Comparison of ENCODE assay signal across 14 cellular contexts in genomic region chr11:112584674-112585073, GRCh38.
DNase-seq lines count a peak whose midpoint lies in the region; ATAC-seq, FAIRE-seq and TF ChIP-seq lines count a peak whose summit lies in the region.
"Had no signal": no experiment of that assay in that cellular context is flagged by ENCODE, and none has a peak within 500 bp of the region (broad histone marks: within the 10 kb centered on the region; RNA-seq: fewer than 3 reads in every experiment).

No MANE protein-coding gene starts in this region.

- no peak overlapping the region for H3K4me3 ChIP-seq in LNCaP clone FGC (ENCODE audit: low read depth, low read length)
- H3K4me3 ChIP-seq in astrocyte (ENCODE audit: insufficient read depth, low read depth, low read length): no peak overlapping the region
- no peak overlapping the region for H3K4me3 ChIP-seq in neural cell (ENCODE audit: low read length)
- H3K4me3 ChIP-seq: transverse colon had no signal

- no peak for TF ChIP-seq EP300 in neural cell (conservative IDR thresholded peaks at IDR 0.05; ENCODE audit: poor library complexity, severe bottlenecking)

- no peak overlapping the region for H3K4me3 Mint-ChIP-seq in astrocyte (ENCODE audit: unreplicated experiment)
- H3K4me3 Mint-ChIP-seq: T-cell had no signal

- TF ChIP-seq RAD21 in neural cell (conservative IDR thresholded peaks at IDR 0.05): peak; percentile 70

- DNase-seq in NCI-H345 (lab: John Stamatoyannopoulos, UW) (peak; percentile 40), NCI-H345 treated with DMSO at 0.1 percent for 48 hours (lab: John Stamatoyannopoulos, UW; ENCODE audit: unreplicated experiment) (no peak), LNCaP clone FGC (ENCODE audit: low read depth) (no peak), astrocyte (ENCODE audit: low read depth) (no peak), frontal cortex (ENCODE audit: low spot score in 2 of 2) (no peak)
- DNase-seq: activated gamma-delta T cell; AML-193; midbrain; stimulated activated CD4-positive, alpha-beta T cell treated with anti-CD3 and anti-CD28 coated beads, Interleukin-2, amount 100 ng/mL, for 48 hours; transverse colon had no signal

- no peaks in the 10 kb centered on the region for H3K36me3 ChIP-seq in astrocyte (ENCODE audit: insufficient read depth, low read length)
- no peaks in the 10 kb centered on the region for H3K36me3 ChIP-seq in neural cell (ENCODE audit: insufficient read depth, low read length)
- H3K36me3 ChIP-seq: transverse colon had no signal

- H3K9ac ChIP-seq in astrocyte (ENCODE audit: low read length) (no peak overlapping the region), neural cell (ENCODE audit: low read length) (no peak overlapping the region)

- H3K79me2 ChIP-seq in astrocyte (ENCODE audit: insufficient read depth, low read length) (no peaks in the 10 kb centered on the region), neural cell (replicated peaks; ENCODE audit: insufficient read depth, low read length) (no peaks in the 10 kb centered on the region)

- H2AFZ ChIP-seq in astrocyte (ENCODE audit: low read depth, low read length) (no peak overlapping the region), neural cell (ENCODE audit: low read depth, low read length) (no peak overlapping the region)

- peaks cover 4% of the 10 kb centered on the region for H3K4me1 Mint-ChIP-seq in astrocyte (ENCODE audit: low read depth, unreplicated experiment)

- no peak overlapping the region for H3K27ac ChIP-seq in astrocyte (ENCODE audit: low read depth, low read length)
- H3K27ac ChIP-seq in neural cell (ENCODE audit: low read length): no peak overlapping the region
- H3K27ac ChIP-seq: transverse colon had no signal

- H3K9me2 ChIP-seq in neural cell (ENCODE audit: insufficient read depth, low read length): no peaks in the 10 kb centered on the region

- H3K36me3 Mint-ChIP-seq in astrocyte (ENCODE audit: low read depth, unreplicated experiment): no peaks in the 10 kb centered on the region
- H3K36me3 Mint-ChIP-seq: T-cell had no signal

- H3F3A ChIP-seq in neural cell (ENCODE audit: insufficient read depth, low read length, poor library complexity, severe bottlenecking): no peaks in the 10 kb centered on the region

- H3K4me2 ChIP-seq in astrocyte (ENCODE audit: low read length) (no peak overlapping the region), neural cell (ENCODE audit: low read length) (no peak overlapping the region)

- H3K9me3 ChIP-seq in astrocyte (ENCODE audit: insufficient read depth, low read depth, low read length): no peaks in the 10 kb centered on the region
- no peaks in the 10 kb centered on the region for H3K9me3 ChIP-seq in neural cell (ENCODE audit: low read length)
- H3K9me3 ChIP-seq: transverse colon had no signal

- peaks cover 2% of the 10 kb centered on the region for H3K9me3 Mint-ChIP-seq in astrocyte (ENCODE audit: unreplicated experiment)
- H3K9me3 Mint-ChIP-seq: T-cell had no signal

- FAIRE-seq in astrocyte (lab: Jason Lieb, UNC) (no peak), frontal cortex (lab: Jason Lieb, UNC) (no peak)

- peaks cover 4% of the 10 kb centered on the region for H3K4me1 ChIP-seq in astrocyte (ENCODE audit: insufficient read depth, low read length)

- H4K20me1 ChIP-seq in astrocyte (ENCODE audit: insufficient read depth, low read length) (no peaks in the 10 kb centered on the region), neural cell (ENCODE audit: insufficient read depth) (no peaks in the 10 kb centered on the region)

- no peak overlapping the region for H3K27ac Mint-ChIP-seq in astrocyte (ENCODE audit: unreplicated experiment)
- H3K27ac Mint-ChIP-seq: T-cell had no signal

- peaks cover 17% of the 10 kb centered on the region for H3K27me3 Mint-ChIP-seq in astrocyte (ENCODE audit: low read depth, unreplicated experiment)

- peak; percentile 54 for TF ChIP-seq CTCF in LNCaP clone FGC (IDR thresholded peaks at IDR 0.05; ENCODE audit: control insufficient read depth, extremely low read depth, insufficient read depth)
- peak; percentile 12 for TF ChIP-seq CTCF in astrocyte (IDR thresholded peaks at IDR 0.05; ENCODE audit: insufficient read depth, low read depth, low read length)
- peak; percentile 61 for TF ChIP-seq CTCF in neural cell (IDR thresholded peaks at IDR 0.05; ENCODE audit: poor library complexity, severe bottlenecking)

- ATAC-seq in GM21737 (IDR thresholded peaks at IDR 0.05; ENCODE audit: unreplicated experiment) (no peak), HG02885 (IDR thresholded peaks at IDR 0.05; ENCODE audit: poor library complexity, unreplicated experiment) (no peak)

- H3K27me3 ChIP-seq in astrocyte (ENCODE audit: insufficient read depth, low read length) (peaks cover 3% of the 10 kb centered on the region), neural cell (ENCODE audit: insufficient read depth, low read depth, low read length) (no peaks in the 10 kb centered on the region)
- H3K27me3 ChIP-seq: transverse colon had no signal

TF ChIP-seq in neural cell, 6 proteins besides CTCF, POLR2A, EP300 and RAD21:
- peak; percentile 79 for TF ChIP-seq SMC3 (conservative IDR thresholded peaks at IDR 0.05; ENCODE audit: poor library complexity)
- TF ChIP-seq EZH2 (IDR thresholded peaks at IDR 0.05; ENCODE audit: borderline replicate concordance, insufficient read depth, low read length, poor library complexity, severe bottlenecking): no peak
